In the genomic region with DNA sequence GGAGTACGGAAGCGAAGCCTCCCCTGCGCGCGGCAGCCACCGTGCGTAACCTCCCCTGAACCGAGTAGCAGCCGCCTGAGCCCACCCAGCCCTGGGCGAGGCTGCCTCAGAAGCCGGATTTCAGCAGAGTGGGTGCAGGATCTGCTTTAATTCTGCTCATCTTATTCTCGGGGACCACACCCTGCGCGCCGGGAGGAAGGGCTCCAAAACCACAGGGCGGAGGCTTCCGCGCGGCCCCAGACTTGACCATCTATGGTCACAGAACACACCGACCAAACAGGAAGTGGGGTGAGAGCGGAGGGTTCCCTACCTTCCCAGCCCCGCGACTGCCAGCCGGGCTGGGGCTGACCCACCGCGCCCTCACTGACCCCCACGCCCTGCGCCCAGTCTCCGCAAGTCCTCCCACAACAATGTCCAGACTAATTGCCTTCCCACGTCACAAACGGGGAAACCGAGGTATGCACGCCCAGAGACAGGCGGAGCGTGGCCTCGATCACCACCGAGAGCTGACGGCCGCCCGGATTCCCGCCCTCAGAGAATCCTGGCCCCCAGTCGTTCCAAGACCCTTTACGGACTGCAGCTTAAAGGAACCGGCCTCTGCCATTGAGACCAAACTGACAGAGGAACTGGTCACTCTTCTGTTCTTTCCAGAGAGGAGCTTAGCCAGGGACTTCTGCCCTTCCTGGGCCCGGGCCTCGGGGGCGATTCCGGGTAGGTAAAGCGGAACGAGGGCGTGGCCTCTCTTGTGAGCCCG, we compare ENCODE assay signal across 1 cellular context.
TF ChIP-seq lines count a peak whose summit lies in the region.

No MANE protein-coding gene starts in this region.

TF ChIP-seq in K562, 482 proteins besides CTCF, POLR2A, EP300 and RAD21 (continued from another document and continues in another):
- peak; percentile 17 to 55; a peak in 2 of 4 replicates for TF ChIP-seq UBTF (IDR thresholded peaks at IDR 0.05; ENCODE audit: borderline replicate concordance in 1 of 2, low read depth in 2 of 2, low read length in 2 of 2)
- no peak for TF ChIP-seq CBX2 (IDR thresholded peaks at IDR 0.05; ENCODE audit: insufficient read depth, low read length, poor library complexity, severe bottlenecking)
- TF ChIP-seq, protein P1, sequence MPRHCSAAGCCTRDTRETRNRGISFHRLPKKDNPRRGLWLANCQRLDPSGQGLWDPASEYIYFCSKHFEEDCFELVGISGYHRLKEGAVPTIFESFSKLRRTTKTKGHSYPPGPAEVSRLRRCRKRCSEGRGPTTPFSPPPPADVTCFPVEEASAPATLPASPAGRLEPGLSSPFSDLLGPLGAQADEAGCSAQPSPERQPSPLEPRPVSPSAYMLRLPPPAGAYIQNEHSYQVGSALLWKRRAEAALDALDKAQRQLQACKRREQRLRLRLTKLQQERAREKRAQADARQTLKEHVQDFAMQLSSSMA (CRISPR knock-in tag; IDR thresholded peaks at IDR 0.05): peak; percentile 55; the same call in 1 of the 2 replicates
- peak; percentile 94 for TF ChIP-seq EP400 (IDR thresholded peaks at IDR 0.05)
- TF ChIP-seq MED1 (CRISPR knock-in tag; IDR thresholded peaks at IDR 0.05; ENCODE audit: borderline replicate concordance): no peak
- TF ChIP-seq, protein P2, sequence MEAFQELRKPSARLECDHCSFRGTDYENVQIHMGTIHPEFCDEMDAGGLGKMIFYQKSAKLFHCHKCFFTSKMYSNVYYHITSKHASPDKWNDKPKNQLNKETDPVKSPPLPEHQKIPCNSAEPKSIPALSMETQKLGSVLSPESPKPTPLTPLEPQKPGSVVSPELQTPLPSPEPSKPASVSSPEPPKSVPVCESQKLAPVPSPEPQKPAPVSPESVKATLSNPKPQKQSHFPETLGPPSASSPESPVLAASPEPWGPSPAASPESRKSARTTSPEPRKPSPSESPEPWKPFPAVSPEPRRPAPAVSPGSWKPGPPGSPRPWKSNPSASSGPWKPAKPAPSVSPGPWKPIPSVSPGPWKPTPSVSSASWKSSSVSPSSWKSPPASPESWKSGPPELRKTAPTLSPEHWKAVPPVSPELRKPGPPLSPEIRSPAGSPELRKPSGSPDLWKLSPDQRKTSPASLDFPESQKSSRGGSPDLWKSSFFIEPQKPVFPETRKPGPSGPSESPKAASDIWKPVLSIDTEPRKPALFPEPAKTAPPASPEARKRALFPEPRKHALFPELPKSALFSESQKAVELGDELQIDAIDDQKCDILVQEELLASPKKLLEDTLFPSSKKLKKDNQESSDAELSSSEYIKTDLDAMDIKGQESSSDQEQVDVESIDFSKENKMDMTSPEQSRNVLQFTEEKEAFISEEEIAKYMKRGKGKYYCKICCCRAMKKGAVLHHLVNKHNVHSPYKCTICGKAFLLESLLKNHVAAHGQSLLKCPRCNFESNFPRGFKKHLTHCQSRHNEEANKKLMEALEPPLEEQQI (IDR thresholded peaks at IDR 0.05): no peak
- TF ChIP-seq ZNF436 (CRISPR knock-in tag; IDR thresholded peaks at IDR 0.05): no peak
- no peak for TF ChIP-seq DEAF1 (CRISPR knock-in tag; IDR thresholded peaks at IDR 0.05)
- TF ChIP-seq TEAD1 (CRISPR knock-in tag; IDR thresholded peaks at IDR 0.05): peak; percentile 58 to 77
- peak; percentile 63 for TF ChIP-seq ZNF592 (IDR thresholded peaks at IDR 0.05)
- peak; percentile 22; the same call in 1 of the 2 replicates for TF ChIP-seq KAT7 (CRISPR knock-in tag; IDR thresholded peaks at IDR 0.05; ENCODE audit: borderline replicate concordance)
- TF ChIP-seq, protein P3, sequence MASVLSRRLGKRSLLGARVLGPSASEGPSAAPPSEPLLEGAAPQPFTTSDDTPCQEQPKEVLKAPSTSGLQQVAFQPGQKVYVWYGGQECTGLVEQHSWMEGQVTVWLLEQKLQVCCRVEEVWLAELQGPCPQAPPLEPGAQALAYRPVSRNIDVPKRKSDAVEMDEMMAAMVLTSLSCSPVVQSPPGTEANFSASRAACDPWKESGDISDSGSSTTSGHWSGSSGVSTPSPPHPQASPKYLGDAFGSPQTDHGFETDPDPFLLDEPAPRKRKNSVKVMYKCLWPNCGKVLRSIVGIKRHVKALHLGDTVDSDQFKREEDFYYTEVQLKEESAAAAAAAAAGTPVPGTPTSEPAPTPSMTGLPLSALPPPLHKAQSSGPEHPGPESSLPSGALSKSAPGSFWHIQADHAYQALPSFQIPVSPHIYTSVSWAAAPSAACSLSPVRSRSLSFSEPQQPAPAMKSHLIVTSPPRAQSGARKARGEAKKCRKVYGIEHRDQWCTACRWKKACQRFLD (CRISPR knock-in tag; IDR thresholded peaks at IDR 0.05): peak; percentile 97
- no peak for TF ChIP-seq TBL1XR1 (IDR thresholded peaks at IDR 0.05; ENCODE audit: low read length in 2 of 2)
- no peak for TF ChIP-seq SREBF2 (CRISPR knock-in tag; IDR thresholded peaks at IDR 0.05)
- TF ChIP-seq FOXA1 (IDR thresholded peaks at IDR 0.05; ENCODE audit: borderline replicate concordance): no peak
- TF ChIP-seq, protein P4, sequence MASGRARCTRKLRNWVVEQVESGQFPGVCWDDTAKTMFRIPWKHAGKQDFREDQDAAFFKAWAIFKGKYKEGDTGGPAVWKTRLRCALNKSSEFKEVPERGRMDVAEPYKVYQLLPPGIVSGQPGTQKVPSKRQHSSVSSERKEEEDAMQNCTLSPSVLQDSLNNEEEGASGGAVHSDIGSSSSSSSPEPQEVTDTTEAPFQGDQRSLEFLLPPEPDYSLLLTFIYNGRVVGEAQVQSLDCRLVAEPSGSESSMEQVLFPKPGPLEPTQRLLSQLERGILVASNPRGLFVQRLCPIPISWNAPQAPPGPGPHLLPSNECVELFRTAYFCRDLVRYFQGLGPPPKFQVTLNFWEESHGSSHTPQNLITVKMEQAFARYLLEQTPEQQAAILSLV (tag; IDR thresholded peaks at IDR 0.05): no peak
- no peak for TF ChIP-seq C11orf30 (IDR thresholded peaks at IDR 0.05; ENCODE audit: low read depth)
- peak; percentile 66 for TF ChIP-seq XRCC5 (IDR thresholded peaks at IDR 0.05; ENCODE audit: low read depth, low read length)
- no peak for TF ChIP-seq TAF15 (IDR thresholded peaks at IDR 0.05; ENCODE audit: low read depth, low read length)
- TF ChIP-seq CBX8 (IDR thresholded peaks at IDR 0.05; ENCODE audit: borderline replicate concordance, extremely low read depth, low read depth, low read length, poor library complexity, severe bottlenecking): no peak
- peak in 1 of 2 experiments; percentile 39; a peak in 2 of 4 replicates for TF ChIP-seq ARNT (IDR thresholded peaks at IDR 0.05)
- TF ChIP-seq RNF2 (IDR thresholded peaks at IDR 0.05): peak; percentile 78
- 0 out of 2 replicates have a peak, but pooled peaks have one; percentile 12 for TF ChIP-seq ZNF384 (IDR thresholded peaks at IDR 0.05; ENCODE audit: low read depth, low read length)
- peak; percentile 98 for TF ChIP-seq CHD1 (IDR thresholded peaks at IDR 0.05; ENCODE audit: low read length)
- TF ChIP-seq, protein P5, sequence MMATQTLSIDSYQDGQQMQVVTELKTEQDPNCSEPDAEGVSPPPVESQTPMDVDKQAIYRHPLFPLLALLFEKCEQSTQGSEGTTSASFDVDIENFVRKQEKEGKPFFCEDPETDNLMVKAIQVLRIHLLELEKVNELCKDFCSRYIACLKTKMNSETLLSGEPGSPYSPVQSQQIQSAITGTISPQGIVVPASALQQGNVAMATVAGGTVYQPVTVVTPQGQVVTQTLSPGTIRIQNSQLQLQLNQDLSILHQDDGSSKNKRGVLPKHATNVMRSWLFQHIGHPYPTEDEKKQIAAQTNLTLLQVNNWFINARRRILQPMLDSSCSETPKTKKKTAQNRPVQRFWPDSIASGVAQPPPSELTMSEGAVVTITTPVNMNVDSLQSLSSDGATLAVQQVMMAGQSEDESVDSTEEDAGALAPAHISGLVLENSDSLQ (IDR thresholded peaks at IDR 0.05): no peak
- TF ChIP-seq MYNN (IDR thresholded peaks at IDR 0.05): peak; percentile 60; the same call in 1 of the 2 replicates
- TF ChIP-seq MYNN (CRISPR knock-in tag; IDR thresholded peaks at IDR 0.05): no peak
- TF ChIP-seq ZNF699 (CRISPR knock-in tag; IDR thresholded peaks at IDR 0.05; ENCODE audit: insufficient replicate concordance): no peak
- TF ChIP-seq, protein P6, sequence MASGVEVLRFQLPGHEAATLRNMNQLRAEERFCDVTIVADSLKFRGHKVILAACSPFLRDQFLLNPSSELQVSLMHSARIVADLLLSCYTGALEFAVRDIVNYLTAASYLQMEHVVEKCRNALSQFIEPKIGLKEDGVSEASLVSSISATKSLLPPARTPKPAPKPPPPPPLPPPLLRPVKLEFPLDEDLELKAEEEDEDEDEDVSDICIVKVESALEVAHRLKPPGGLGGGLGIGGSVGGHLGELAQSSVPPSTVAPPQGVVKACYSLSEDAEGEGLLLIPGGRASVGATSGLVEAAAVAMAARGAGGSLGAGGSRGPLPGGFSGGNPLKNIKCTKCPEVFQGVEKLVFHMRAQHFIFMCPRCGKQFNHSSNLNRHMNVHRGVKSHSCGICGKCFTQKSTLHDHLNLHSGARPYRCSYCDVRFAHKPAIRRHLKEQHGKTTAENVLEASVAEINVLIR (CRISPR knock-in tag; IDR thresholded peaks at IDR 0.05): no peak
- peak; percentile 74 for TF ChIP-seq CXXC5 (CRISPR knock-in tag; IDR thresholded peaks at IDR 0.05)
- TF ChIP-seq ZNF121 (CRISPR knock-in tag; conservative IDR thresholded peaks at IDR 0.05): no peak
- no peak for TF ChIP-seq RUNX1 (IDR thresholded peaks at IDR 0.05; ENCODE audit: low read depth)
- no peak; the same call in 1 of the 2 replicates for TF ChIP-seq HDAC8 (tag; IDR thresholded peaks at IDR 0.05)
- TF ChIP-seq, protein P7, sequence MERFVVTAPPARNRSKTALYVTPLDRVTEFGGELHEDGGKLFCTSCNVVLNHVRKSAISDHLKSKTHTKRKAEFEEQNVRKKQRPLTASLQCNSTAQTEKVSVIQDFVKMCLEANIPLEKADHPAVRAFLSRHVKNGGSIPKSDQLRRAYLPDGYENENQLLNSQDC (CRISPR knock-in tag; IDR thresholded peaks at IDR 0.05): 0 out of 2 replicates have a peak, but pooled peaks have one; percentile 22
